ENCODE assay signal across 17 cellular contexts in the genomic region with DNA sequence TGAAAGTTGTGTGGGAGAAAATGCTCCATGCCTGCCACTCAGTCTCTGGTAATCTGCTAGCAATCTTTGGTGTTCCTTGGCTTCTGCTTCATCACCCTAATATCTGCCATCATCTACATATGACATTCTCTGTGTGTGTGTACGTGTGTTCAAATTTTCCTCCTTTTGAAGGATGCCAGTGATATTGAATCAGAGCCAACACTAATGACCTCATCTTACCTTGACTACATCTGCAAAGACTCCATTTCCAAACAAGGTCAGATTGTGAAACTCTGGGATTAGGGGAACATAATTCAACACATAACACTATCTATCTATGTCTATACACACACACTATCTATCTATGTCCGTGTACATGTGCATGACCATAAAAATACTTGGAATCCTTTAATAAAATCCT.
"Had no signal": no experiment of that assay in that cellular context is flagged by ENCODE, and none has a peak within 500 bp of the region (broad histone marks: within the 10 kb centered on the region; RNA-seq: fewer than 3 reads in every experiment).

No MANE protein-coding gene starts in this region.

- H3K9ac ChIP-seq: parathyroid adenoma had no signal

- FAIRE-seq: keratinocyte had no signal

- H3K27me3 ChIP-seq: tibial artery, uterus had no signal

- H3K9me3 ChIP-seq: left ventricle myocardium inferior, neutrophil, tibial artery, uterus had no signal

- H3K4me3 ChIP-seq: left ventricle myocardium inferior, tibial artery, uterus had no signal

- H3K36me3 ChIP-seq: left ventricle myocardium inferior, neutrophil, tibial artery, uterus, WERI-Rb-1 had no signal

- H3K4me1 ChIP-seq: parathyroid adenoma, uterus had no signal

- DNase-seq: activated CD4-positive, alpha-beta memory T cell treated with anti-CD3 and anti-CD28 coated beads, Interleukin-2, amount 10 ng/mL, durations not matched to agents 7 days and 5 days; activated gamma-delta T cell treated with Interleukin-2 at 50 U/mL for 16 hours; activated T-cell treated with anti-CD3 and anti-CD28 coated beads, Interleukin-2, amount 50 U/mL, for 48 hours; anterior cingulate cortex; dermis blood vessel endothelial cell; endodermal cell; erythroblast; left ventricle myocardium inferior; natural killer cell; stimulated activated CD4-positive, alpha-beta T cell treated with anti-CD3 and anti-CD28 coated beads, Interleukin-4, amount 100 ng/mL, for 1 hour; stimulated activated naive CD4-positive, alpha-beta T cell; tibial artery; uterus; WERI-Rb-1 had no signal

- H2AFZ ChIP-seq: parathyroid adenoma had no signal

- H3K27ac ChIP-seq: neutrophil, parathyroid adenoma, tibial artery, uterus, WERI-Rb-1 had no signal
